Comparison of ENCODE assay signal across 10 cellular contexts in the genomic region with DNA sequence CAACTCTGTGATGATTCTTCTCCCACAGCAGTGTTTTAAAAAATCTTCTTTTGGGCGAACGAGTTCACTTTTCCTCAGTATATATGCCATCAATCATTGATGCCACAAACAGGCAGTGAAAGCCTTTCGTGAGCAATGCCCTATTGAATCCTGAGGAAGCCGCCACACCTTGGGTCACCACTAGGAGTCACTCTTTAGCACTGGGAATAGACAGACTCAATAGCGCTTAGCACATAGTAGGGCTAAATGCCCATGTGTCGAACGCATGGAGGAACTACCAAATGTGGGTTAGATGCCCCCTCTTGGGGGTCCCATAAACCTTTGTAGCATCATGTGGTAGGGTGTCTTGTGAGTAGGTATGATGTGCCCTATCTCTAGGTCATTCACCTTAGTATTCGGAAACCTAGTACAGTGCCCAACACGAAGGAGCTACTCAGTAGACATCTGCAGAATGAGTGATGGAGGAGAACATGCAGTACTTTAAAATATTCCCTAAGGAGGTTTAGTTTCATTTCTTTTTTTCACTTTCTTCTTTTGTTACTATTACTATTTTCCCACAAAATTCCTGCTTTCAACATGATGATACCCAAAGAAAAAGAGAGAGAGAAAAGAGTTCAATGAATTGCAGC.
DNase-seq lines count a peak whose midpoint lies in the region; ATAC-seq and TF ChIP-seq lines count a peak whose summit lies in the region.
"Had no signal": no experiment of that assay in that cellular context is flagged by ENCODE, and none has a peak within 500 bp of the region (broad histone marks: within the 10 kb centered on the region; RNA-seq: fewer than 3 reads in every experiment).

No MANE protein-coding gene starts in this region.

- no peaks in the 10 kb centered on the region for H3K9me3 Mint-ChIP-seq in stimulated activated naive CD8-positive, alpha-beta T cell treated with anti-CD3 and anti-CD28 coated beads, Interleukin-15, amount 100 ng/mL, for 72 hours

- H3K36me3 ChIP-seq in OCI-LY7 (ENCODE audit: insufficient read depth, low read length), result no peaks in the 10 kb centered on the region

- peak; percentile 2 for DNase-seq in NCI-H345 (lab: John Stamatoyannopoulos, UW)
- DNase-seq in NCI-H345 treated with DMSO at 0.1 percent for 48 hours (lab: John Stamatoyannopoulos, UW; ENCODE audit: unreplicated experiment), result no peak
- no peak for DNase-seq in OCI-LY7 (ENCODE audit: low spot score)
- DNase-seq in fibroblast of pulmonary artery (ENCODE audit: low read depth), result peak; percentile 11
- peak; percentile 12 to 26 for DNase-seq in stimulated activated naive CD8-positive, alpha-beta T cell treated with anti-CD3 and anti-CD28 coated beads, Interleukin-15, amount 100 ng/mL, for 72 hours
- no peak for DNase-seq in RWPE1 (ENCODE audit: low spot score)
- no peak for DNase-seq in activated effector memory CD4-positive, alpha-beta T cell treated with anti-CD3 and anti-CD28 coated beads, Interleukin-2, amount 50 U/mL, for 16 hours
- no peak for DNase-seq in C1 segment of cervical spinal cord (lab: John Stamatoyannopoulos, UW)
- DNase-seq: AML-193 had no signal

- H3K4me3 ChIP-seq in OCI-LY7 (ENCODE audit: low read depth, low read length, poor library complexity, severe bottlenecking) (no peak overlapping the region), fibroblast of pulmonary artery (replicated peaks; ENCODE audit: low read depth, low read length) (no peak overlapping the region)
- H3K4me3 ChIP-seq: body of pancreas had no signal

- intact Hi-C loops in OCI-LY7 (cut with micrococcal nuclease; ENCODE audit: unreplicated experiment), result no loop called here

- H2AFZ ChIP-seq in OCI-LY7 (ENCODE audit: low read length), result no peak overlapping the region

- POLR2A ChIA-PET in OCI-LY7 (lab: Charles Lee) (no interaction called here), RWPE1 (lab: Yijun Ruan, JAX; ENCODE audit: low non-redundant PET) (no interaction called here)

- H3K27ac Mint-ChIP-seq in stimulated activated naive CD8-positive, alpha-beta T cell treated with anti-CD3 and anti-CD28 coated beads, Interleukin-15, amount 100 ng/mL, for 72 hours, result no peak overlapping the region

- CTCF ChIA-PET in OCI-LY7 (lab: Charles Lee; ENCODE audit: unreplicated experiment) (no interaction called here), RWPE1 (lab: Yijun Ruan, JAX) (interaction anchor here (0.7 kb wide), 1 partner anchor 54 kb away, joined by 4 read pairs; no protein-coding TSS in a partner anchor)

- no peak for ATAC-seq in stimulated activated naive CD8-positive, alpha-beta T cell treated with anti-CD3 and anti-CD28 coated beads, Interleukin-15, amount 100 ng/mL, for 72 hours

- no peaks in the 10 kb centered on the region for H3K4me1 ChIP-seq in OCI-LY7 (ENCODE audit: insufficient read depth, low read length, poor library complexity, severe bottlenecking)

- no peak overlapping the region for H3K27ac ChIP-seq in OCI-LY7 (ENCODE audit: low read depth, low read length, poor library complexity, severe bottlenecking)
- no peak overlapping the region for H3K27ac ChIP-seq in RWPE1

- peaks cover 25% of the 10 kb centered on the region for H3K4me1 Mint-ChIP-seq in stimulated activated naive CD8-positive, alpha-beta T cell treated with anti-CD3 and anti-CD28 coated beads, Interleukin-15, amount 100 ng/mL, for 72 hours

- peak overlapping the region in 1 of 2 donors; percentile 45 for H3K4me3 Mint-ChIP-seq in stimulated activated naive CD8-positive, alpha-beta T cell treated with anti-CD3 and anti-CD28 coated beads, Interleukin-15, amount 100 ng/mL, for 72 hours

- no peak overlapping the region for H3K4me2 ChIP-seq in OCI-LY7 (ENCODE audit: low read length)

- no peaks in the 10 kb centered on the region for H3K9me3 ChIP-seq in OCI-LY7 (ENCODE audit: low read length)
- H3K9me3 ChIP-seq: body of pancreas had no signal

- BruUV-seq in OCI-LY7 (replicated peaks; lab: Mats Ljungman, UMichigan), result no TSS peak

- H3K79me2 ChIP-seq in OCI-LY7 (ENCODE audit: insufficient read depth, low read depth, low read length), result no peaks in the 10 kb centered on the region

- peak; percentile 79 for TF ChIP-seq CTCF in OCI-LY7 (conservative IDR thresholded peaks at IDR 0.05; ENCODE audit: low read length)
- TF ChIP-seq CTCF in fibroblast of pulmonary artery (IDR thresholded peaks at IDR 0.05; ENCODE audit: low read length, missing control alignments), result peak; percentile 60
- TF ChIP-seq CTCF in RWPE1 (conservative IDR thresholded peaks at IDR 0.05; ENCODE audit: low read depth), result no peak; the same call in 1 of the 2 replicates

- no peaks in the 10 kb centered on the region for H4K20me1 ChIP-seq in OCI-LY7 (ENCODE audit: insufficient read depth, low read length)

- H3K9me2 ChIP-seq in OCI-LY7 (ENCODE audit: insufficient read depth, low read length), result no peaks in the 10 kb centered on the region

- H3K27me3 Mint-ChIP-seq in stimulated activated naive CD8-positive, alpha-beta T cell treated with anti-CD3 and anti-CD28 coated beads, Interleukin-15, amount 100 ng/mL, for 72 hours, result peaks cover 23% of the 10 kb centered on the region

Comparison
In these comparisons a context has a peak if more than half of its experiments do, and no peak if none do; other contexts are left out.
1. DNase-seq: peak in NCI-H345 (single experiment), fibroblast of pulmonary artery (single experiment) and stimulated activated naive CD8-positive, alpha-beta T cell treated with anti-CD3 and anti-CD28 coated beads, Interleukin-15, amount 100 ng/mL, for 72 hours (2 of 2); none in NCI-H345 treated with DMSO at 0.1 percent for 48 hours (single experiment), OCI-LY7 (single experiment), RWPE1 (single experiment), activated effector memory CD4-positive, alpha-beta T cell treated with anti-CD3 and anti-CD28 coated beads, Interleukin-2, amount 50 U/mL, for 16 hours (single experiment) and C1 segment of cervical spinal cord (0 of 14).